ENCODE assay signal across 23 cellular contexts in the genomic region with DNA sequence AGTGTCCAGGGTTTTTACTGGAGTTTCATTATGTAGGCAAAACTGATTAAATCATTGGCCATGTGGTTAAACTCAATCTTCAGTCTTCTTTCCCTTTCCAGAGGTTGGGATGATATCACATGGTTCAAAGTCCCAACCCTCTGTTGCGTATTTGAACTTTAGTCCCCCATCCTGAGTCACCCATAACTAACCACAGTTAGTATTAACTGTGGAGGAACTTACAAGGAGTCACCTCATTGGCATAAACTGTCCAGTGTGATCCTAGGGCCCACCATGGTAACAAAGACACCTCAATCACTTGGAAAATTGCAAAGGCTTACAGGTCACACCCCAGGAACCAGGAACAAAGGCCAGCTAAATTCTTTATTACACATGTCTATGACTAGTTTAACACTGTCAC.
DNase-seq lines count a peak whose midpoint lies in the region; ATAC-seq and TF ChIP-seq lines count a peak whose summit lies in the region.
"Had no signal": no experiment of that assay in that cellular context is flagged by ENCODE, and none has a peak within 500 bp of the region (broad histone marks: within the 10 kb centered on the region; RNA-seq: fewer than 3 reads in every experiment).

No MANE protein-coding gene starts in this region.

- H3K36me3 ChIP-seq in mesenchymal stem cell (ENCODE audit: control insufficient read depth in 1 of 2, insufficient read depth in 2 of 2, low read depth in 1 of 2, low read length in 2 of 2) (no peaks in the 10 kb centered on the region), upper lobe of right lung (no peaks in the 10 kb centered on the region), aorta (ENCODE audit: control insufficient read depth in 1 of 2, insufficient read depth in 2 of 2, low read length in 1 of 2) (no peaks in the 10 kb centered on the region)
- H3K36me3 ChIP-seq: Peyer's patch, SJSA1 had no signal

- no peak overlapping the region for H4K91ac ChIP-seq in mesenchymal stem cell (ENCODE audit: low read length)

- H3K23ac ChIP-seq in mesenchymal stem cell (ENCODE audit: low read length in 2 of 2), result no peak overlapping the region

- H3K9me3 ChIP-seq in mesenchymal stem cell (ENCODE audit: control insufficient read depth, low read length) (peaks cover 8% of the 10 kb centered on the region), upper lobe of right lung (no peaks in the 10 kb centered on the region), aorta (ENCODE audit: control insufficient read depth, low read length) (no peaks in the 10 kb centered on the region)
- H3K9me3 ChIP-seq: Peyer's patch, SJSA1 had no signal

- H3K27ac Mint-ChIP-seq in nephron progenitor cell (no peak overlapping the region), immature natural killer cell (no peak overlapping the region)
- H3K27ac Mint-ChIP-seq: CD8-positive, alpha-beta memory T cell; H9; HFFc6 had no signal

- no peak for TF ChIP-seq CTCF in fibroblast of mammary gland (conservative IDR thresholded peaks at IDR 0.05; ENCODE audit: control insufficient read depth, insufficient read depth, low read depth, low read length)
- no peak for TF ChIP-seq CTCF in nephron progenitor cell (IDR thresholded peaks at IDR 0.05)
- TF ChIP-seq CTCF in upper lobe of right lung (IDR thresholded peaks at IDR 0.05), result no peak

- no peaks in the 10 kb centered on the region for H3K27me3 ChIP-seq in mesenchymal stem cell (ENCODE audit: control insufficient read depth in 1 of 2, insufficient read depth in 1 of 2, low read length in 2 of 2)
- no peaks in the 10 kb centered on the region for H3K27me3 ChIP-seq in upper lobe of right lung
- no peaks in the 10 kb centered on the region for H3K27me3 ChIP-seq in aorta (ENCODE audit: control insufficient read depth in 1 of 2, insufficient read depth in 2 of 2, low read length in 1 of 2)
- H3K27me3 ChIP-seq: Peyer's patch, SJSA1 had no signal

- H3K4me1 Mint-ChIP-seq in nephron progenitor cell, result peaks cover 6% of the 10 kb centered on the region
- no peaks in the 10 kb centered on the region for H3K4me1 Mint-ChIP-seq in immature natural killer cell
- H3K4me1 Mint-ChIP-seq: CD8-positive, alpha-beta memory T cell had no signal

- H3K14ac ChIP-seq in mesenchymal stem cell (ENCODE audit: low read length in 2 of 2), result no peak overlapping the region

- H3K27ac ChIP-seq in mesenchymal stem cell (ENCODE audit: low read length, poor library complexity, severe bottlenecking), result no peak overlapping the region
- no peak overlapping the region for H3K27ac ChIP-seq in upper lobe of right lung
- H3K27ac ChIP-seq in aorta (ENCODE audit: low read depth in 1 of 2, low read length in 2 of 2), result no peak overlapping the region
- H3K27ac ChIP-seq: Peyer's patch, SJSA1 had no signal

- H2AFZ ChIP-seq in mesenchymal stem cell (ENCODE audit: low read depth, low read length), result no peak overlapping the region

- H3K27me3 Mint-ChIP-seq in nephron progenitor cell (ENCODE audit: low read depth, poor library complexity), result no peaks in the 10 kb centered on the region
- no peaks in the 10 kb centered on the region for H3K27me3 Mint-ChIP-seq in immature natural killer cell (ENCODE audit: low read depth in 3 of 3)

- no peak overlapping the region for H4K8ac ChIP-seq in mesenchymal stem cell (ENCODE audit: low read length)

- H2BK15ac ChIP-seq in mesenchymal stem cell (ENCODE audit: low read depth, poor library complexity, severe bottlenecking), result no peak overlapping the region

- H3K4me3 Mint-ChIP-seq in nephron progenitor cell (no peak overlapping the region), immature natural killer cell (no peak overlapping the region)
- H3K4me3 Mint-ChIP-seq: CD8-positive, alpha-beta memory T cell; H9; HFFc6 had no signal

- 94% methylated on average over 1 of the region's 1 CpG for WGBS in mesenchymal stem cell
- 88 to 95% methylated on average over 1 of the region's 1 CpG for WGBS in aorta, 2 donors

- H3K4me3 ChIP-seq in fibroblast of mammary gland (ENCODE audit: control insufficient read depth, low read depth, low read length) (no peak overlapping the region), mesenchymal stem cell (ENCODE audit: insufficient read depth in 1 of 2, low read depth in 1 of 2, low read length in 2 of 2) (no peak overlapping the region), upper lobe of right lung (no peak overlapping the region), aorta (ENCODE audit: low read length in 2 of 2) (no peak overlapping the region)
- H3K4me3 ChIP-seq: Peyer's patch, SJSA1 had no signal

- no peak overlapping the region for H2BK12ac ChIP-seq in mesenchymal stem cell (ENCODE audit: low read length in 2 of 2)

- no peaks in the 10 kb centered on the region for H3K79me1 ChIP-seq in mesenchymal stem cell (replicated peaks; ENCODE audit: low read length, poor library complexity, severe bottlenecking)

- H2AK5ac ChIP-seq in mesenchymal stem cell (ENCODE audit: low read length, severe bottlenecking), result no peak overlapping the region

- intact Hi-C loops in upper lobe of right lung (cut with DNase I), result no loop called here
- intact Hi-C loops in aorta (cut with DNase I), result no loop called here

- no peak overlapping the region for H3K18ac ChIP-seq in mesenchymal stem cell (ENCODE audit: low read depth in 1 of 2, low read length in 2 of 2)

- no peak overlapping the region for H3K4ac ChIP-seq in mesenchymal stem cell (ENCODE audit: low read depth in 1 of 2, low read length in 2 of 2)

- no peak overlapping the region for H2BK5ac ChIP-seq in mesenchymal stem cell (ENCODE audit: low read depth, low read length, poor library complexity, severe bottlenecking)

- H3K36me3 Mint-ChIP-seq in nephron progenitor cell (ENCODE audit: low read depth) (no peaks in the 10 kb centered on the region), immature natural killer cell (no peaks in the 10 kb centered on the region)
- H3K36me3 Mint-ChIP-seq: CD8-positive, alpha-beta memory T cell had no signal

- DNase-seq in EL (peak; percentile 1), LoVo (ENCODE audit: low spot score) (peak; percentile 63), fibroblast of mammary gland (ENCODE audit: low read depth) (peak; percentile 15), mesenchymal stem cell (peak; percentile 2), nephron progenitor cell (no peak), upper lobe of right lung (no peak), aorta (no peak), immature natural killer cell (no peak)
- DNase-seq: AML-193; C1 segment of cervical spinal cord; CD8-positive, alpha-beta memory T cell; DMS53; H9; HFFc6; Kasumi-1; NCI-H1092; NCI-H1436; NCI-H187 treated with DMSO at 0.1 percent for 48 hours; NCI-H510A; NCI-H748 treated with DMSO at 0.1 percent for 48 hours; Peyer's patch had no signal

- H3K9ac ChIP-seq in mesenchymal stem cell (ENCODE audit: low read length), result no peak overlapping the region

- ATAC-seq in upper lobe of right lung (no peak), aorta (ENCODE audit: low FRiP score) (no peak)
- ATAC-seq: Right ventricle myocardium inferior had no signal

- no peaks in the 10 kb centered on the region for H3K4me1 ChIP-seq in mesenchymal stem cell (ENCODE audit: control insufficient read depth, insufficient read depth, low read depth, low read length)
- no peaks in the 10 kb centered on the region for H3K4me1 ChIP-seq in upper lobe of right lung
- H3K4me1 ChIP-seq in aorta (ENCODE audit: control insufficient read depth in 1 of 2, insufficient read depth in 2 of 2, low read length in 2 of 2), result no peaks in the 10 kb centered on the region
- H3K4me1 ChIP-seq: Peyer's patch, SJSA1 had no signal

- H3K4me2 ChIP-seq in mesenchymal stem cell (ENCODE audit: low read length, poor library complexity, severe bottlenecking), result no peak overlapping the region

- no peak overlapping the region for H2BK120ac ChIP-seq in mesenchymal stem cell (ENCODE audit: low read depth, low read length)

- H3K9me3 Mint-ChIP-seq in nephron progenitor cell (peaks cover 6% of the 10 kb centered on the region), immature natural killer cell (peaks cover 0 to 7% (median 0%) of the 10 kb centered on the region in 6 donors)
- H3K9me3 Mint-ChIP-seq: HFFc6 had no signal

Comparison
In these comparisons a context has a peak if more than half of its experiments do, and no peak if none do; other contexts are left out.
1. DNase-seq: peak in EL (single experiment), LoVo (single experiment), fibroblast of mammary gland (single experiment) and mesenchymal stem cell (single experiment); none in nephron progenitor cell (single experiment), upper lobe of right lung (single experiment), aorta (0 of 2) and immature natural killer cell (0 of 3).